ENCODE assay signal across 8 cellular contexts in genomic region chr6:28104392-28105250, GRCh38. TPM values are rescaled to one million over a fixed set of nuclear protein-coding genes. Genes with fewer than 3 reads are reported as not detected.
DNase-seq lines count a peak whose midpoint lies in the region; ATAC-seq, FAIRE-seq and TF ChIP-seq lines count a peak whose summit lies in the region.

No MANE protein-coding gene starts in this region.

- TF ChIP-seq CTCF in GM13977 (IDR thresholded peaks at IDR 0.05; ENCODE audit: extremely low read depth, insufficient read depth, missing control alignments) (peak; percentile 57), astrocyte (IDR thresholded peaks at IDR 0.05; ENCODE audit: insufficient read depth, low read depth, low read length) (peak; percentile 19)

- peak overlapping the region; percentile 56 for H3K27ac ChIP-seq in astrocyte (ENCODE audit: low read depth, low read length)

- H3K4me1 ChIP-seq in astrocyte (ENCODE audit: insufficient read depth, low read length), result peaks cover 6% of the 10 kb centered on the region

- H3K9me3 Mint-ChIP-seq in astrocyte (ENCODE audit: unreplicated experiment), result peaks cover 4% of the 10 kb centered on the region

- no peaks in the 10 kb centered on the region for H3K9me3 ChIP-seq in astrocyte (ENCODE audit: insufficient read depth, low read depth, low read length)

- peak overlapping the region; percentile 95 for H3K4me3 Mint-ChIP-seq in astrocyte (ENCODE audit: unreplicated experiment)

- DNase-seq in GM13977 (ENCODE audit: low spot score) (peak; percentile 92), NCI-H146 treated with DMSO at 0.1 percent for 48 hours (lab: John Stamatoyannopoulos, UW; ENCODE audit: unreplicated experiment) (peak; percentile 74), T-helper 2 cell (peak; percentile 59 to 93 (median 75)), astrocyte (ENCODE audit: low read depth) (peak; percentile 68), hypothalamus (lab: John Stamatoyannopoulos, UW) (peak; percentile 31 to 88 (median 72)), retina (peak; percentile 95), KBM-7 (no peak)

- no peaks in the 10 kb centered on the region for H4K20me1 ChIP-seq in astrocyte (ENCODE audit: insufficient read depth, low read length)

- H3K4me2 ChIP-seq in astrocyte (ENCODE audit: low read length), result peak overlapping the region; percentile 86

- peak; percentile 98 for ATAC-seq in HG02840 (IDR thresholded peaks at IDR 0.05; ENCODE audit: low FRiP score, unreplicated experiment)

- FAIRE-seq in astrocyte (lab: Jason Lieb, UNC), result no peak

- H3K36me3 ChIP-seq in astrocyte (ENCODE audit: insufficient read depth, low read length), result no peaks in the 10 kb centered on the region

- peaks cover 19% of the 10 kb centered on the region for H3K27me3 Mint-ChIP-seq in astrocyte (ENCODE audit: low read depth, unreplicated experiment)

- no peaks in the 10 kb centered on the region for H3K27me3 ChIP-seq in astrocyte (ENCODE audit: insufficient read depth, low read length)

- peaks cover 3% of the 10 kb centered on the region for H3K36me3 Mint-ChIP-seq in astrocyte (ENCODE audit: low read depth, unreplicated experiment)

- H3K79me2 ChIP-seq in astrocyte (ENCODE audit: insufficient read depth, low read length), result no peaks in the 10 kb centered on the region

- H3K4me1 Mint-ChIP-seq in astrocyte (ENCODE audit: low read depth, unreplicated experiment), result peaks cover 4% of the 10 kb centered on the region

- peak overlapping the region; percentile 81 for H3K27ac Mint-ChIP-seq in astrocyte (ENCODE audit: unreplicated experiment)

- H3K4me3 ChIP-seq in astrocyte (ENCODE audit: insufficient read depth, low read depth, low read length), result peak overlapping the region; percentile 79

- in situ Hi-C loops in GM13977 (cut with MboI; ENCODE audit: low pct_unique_long_range_greater_than_20kb, low sequenced_read_pairs, unreplicated experiment) (no loop called here), KBM-7 (cut with MboI; ENCODE audit: low pct_unique_long_range_greater_than_20kb, low sequenced_read_pairs) (no loop called here)

- peak overlapping the region; percentile 87 for H2AFZ ChIP-seq in astrocyte (ENCODE audit: low read depth, low read length)

- peak overlapping the region; percentile 79 for H3K9ac ChIP-seq in astrocyte (ENCODE audit: low read length)

RNA-seq across cellular contexts. Expression of gene ZSCAN16, which starts 19.8 kb away (rescaled TPM):
- total RNA-seq in astrocyte, result 1.9 and 2.5 TPM in 2 replicates

RNA-seq across cellular contexts. Expression of gene ZNF165, which starts 24.3 kb away (rescaled TPM):
- total RNA-seq in astrocyte, result 0.48 and 0.75 TPM in 2 replicates

RNA-seq across cellular contexts. Expression of gene ZKSCAN8, which starts 37.1 kb away (rescaled TPM):
- 21.8 and 25.1 TPM in 2 replicates for total RNA-seq in astrocyte
